In genomic region chr5:6872441-6873160, GRCh38 we compare ENCODE assay signal across 20 cellular contexts.
DNase-seq lines count a peak whose midpoint lies in the region; ATAC-seq, FAIRE-seq and TF ChIP-seq lines count a peak whose summit lies in the region.
"Had no signal": no experiment of that assay in that cellular context is flagged by ENCODE, and none has a peak within 500 bp of the region (broad histone marks: within the 10 kb centered on the region; RNA-seq: fewer than 3 reads in every experiment).

No MANE protein-coding gene starts in this region.

- DNase-seq in COLO668 (lab: John Stamatoyannopoulos, UW; ENCODE audit: unreplicated experiment) (peak; percentile 72), NCI-H748 (lab: John Stamatoyannopoulos, UW; ENCODE audit: unreplicated experiment) (peak; percentile 98), MM.1S (no peak), NCI-H1048 (lab: John Stamatoyannopoulos, UW) (no peak)
- DNase-seq: DMS153, HCEC 1CT, NCI-H1092 treated with DMSO at 0.1 percent for 48 hours, NCI-H146, NCI-H1930, NCI-H446 treated with DMSO at 0.1 percent for 48 hours, NCI-H774, SIG-M5 had no signal

- H3K79me2 ChIP-seq in MM.1S (ENCODE audit: low read length) = no peaks in the 10 kb centered on the region

- no peaks in the 10 kb centered on the region for H3K9me3 ChIP-seq in MM.1S (replicated peaks; ENCODE audit: insufficient read depth, low read length)

- ATAC-seq in HG03354 (IDR thresholded peaks at IDR 0.05; ENCODE audit: poor library complexity, severe bottlenecking, unreplicated experiment) (peak; percentile 59), GM21786 (IDR thresholded peaks at IDR 0.05; ENCODE audit: unreplicated experiment) (no peak), GM21423 (IDR thresholded peaks at IDR 0.05; ENCODE audit: unreplicated experiment) (no peak)
- ATAC-seq: Panc1 had no signal

- no peaks in the 10 kb centered on the region for H3F3A ChIP-seq in MM.1S (ENCODE audit: insufficient read depth, low read length)

- no peak overlapping the region for H3K4me3 ChIP-seq in MM.1S (ENCODE audit: low read length)
- H3K4me3 ChIP-seq: SK-N-MC had no signal

- no peak overlapping the region for H3K9ac ChIP-seq in MM.1S (ENCODE audit: low read length)

- peak; percentile 47 for FAIRE-seq in islet of Langerhans (lab: Jason Lieb, UNC)
- FAIRE-seq: G401.6, H1 had no signal

- TF ChIP-seq CTCF in MM.1S (IDR thresholded peaks at IDR 0.05; ENCODE audit: low read length) = no peak

- no peaks in the 10 kb centered on the region for H4K20me1 ChIP-seq in MM.1S (ENCODE audit: insufficient read depth, low read length)

- no peak overlapping the region for H2AFZ ChIP-seq in MM.1S (ENCODE audit: low read length)

- H3K36me3 ChIP-seq in MM.1S (replicated peaks; ENCODE audit: insufficient read depth, low read length) = no peaks in the 10 kb centered on the region

- no peaks in the 10 kb centered on the region for H3K9me2 ChIP-seq in MM.1S (replicated peaks; ENCODE audit: insufficient read depth, low read length)

- H3K27ac ChIP-seq in MM.1S (ENCODE audit: low read length) = no peak overlapping the region
- H3K27ac ChIP-seq: SK-N-MC had no signal

- H3K4me1 ChIP-seq in MM.1S (ENCODE audit: low read length) = peaks cover 14% of the 10 kb centered on the region

- no peak overlapping the region for H3K4me2 ChIP-seq in MM.1S (ENCODE audit: low read depth, low read length)

- H3K27me3 ChIP-seq in MM.1S (replicated peaks; ENCODE audit: insufficient read depth, low read length) = no peaks in the 10 kb centered on the region

Comparison
In these comparisons a context has a peak if more than half of its experiments do, and no peak if none do; other contexts are left out.
1. DNase-seq: peak in COLO668 (single experiment) and NCI-H748 (single experiment); none in MM.1S (single experiment) and NCI-H1048 (single experiment).